31 cellular contexts compared by ENCODE assay signal in the genomic region with DNA sequence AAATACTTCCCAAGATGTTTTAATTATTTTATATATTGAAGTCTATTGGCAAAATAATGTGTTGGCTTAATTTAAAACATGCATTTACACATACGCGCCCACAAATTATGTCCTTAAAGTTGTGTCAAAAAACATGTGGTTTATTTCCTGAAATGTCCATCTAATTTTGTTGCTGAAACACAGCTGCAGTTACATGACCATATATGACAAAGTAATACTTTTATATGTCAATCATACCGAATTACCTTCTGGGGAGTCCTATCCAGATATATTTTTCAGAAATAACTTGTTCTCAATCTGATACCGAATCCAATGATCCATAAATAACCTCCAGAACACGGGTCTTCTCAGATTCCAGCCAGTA. TPM values are rescaled to one million over a fixed set of nuclear protein-coding genes. Genes with fewer than 3 reads are reported as not detected.
DNase-seq lines count a peak whose midpoint lies in the region; ATAC-seq, FAIRE-seq and TF ChIP-seq lines count a peak whose summit lies in the region.
"Had no signal": no experiment of that assay in that cellular context is flagged by ENCODE, and none has a peak within 500 bp of the region (broad histone marks: within the 10 kb centered on the region; RNA-seq: fewer than 3 reads in every experiment).

No MANE protein-coding gene starts in this region.

- peaks cover 54% of the 10 kb centered on the region for H3K4me1 Mint-ChIP-seq in chondrocyte (ENCODE audit: low read depth)
- H3K4me1 Mint-ChIP-seq: H9, nephron had no signal

- peak overlapping the region; percentile 36; the same call in 1 of the 2 replicates for H3K4me3 ChIP-seq in ACC112 (ENCODE audit: low read depth, low read length)
- H3K4me3 ChIP-seq: BLaER1, ovary had no signal

- no peaks in the 10 kb centered on the region for H3K27me3 Mint-ChIP-seq in chondrocyte (ENCODE audit: low read depth)

- ATAC-seq in HG02571 (IDR thresholded peaks at IDR 0.05; ENCODE audit: unreplicated experiment) (no peak), GM18867 (IDR thresholded peaks at IDR 0.05; ENCODE audit: unreplicated experiment) (no peak)
- ATAC-seq: activated CD8-positive, alpha-beta memory T cell treated with anti-CD3 and anti-CD28 coated beads, Interleukin-2, amount 10 ng/mL, durations not matched to agents 7 days and 5 days; Panc1; T-cell had no signal

- H2AFZ ChIP-seq in ACC112 (ENCODE audit: low read length, unreplicated experiment), result no peak overlapping the region

- H3K36me3 ChIP-seq in ACC112 (ENCODE audit: insufficient read depth, low read length), result no peaks in the 10 kb centered on the region
- H3K36me3 ChIP-seq: BLaER1, ovary had no signal

- no peaks in the 10 kb centered on the region for H3K27me3 ChIP-seq in ACC112 (ENCODE audit: insufficient read depth, low read length)
- H3K27me3 ChIP-seq: BLaER1, ovary had no signal

- peaks cover 6% of the 10 kb centered on the region for H3K9me3 Mint-ChIP-seq in chondrocyte (ENCODE audit: low read depth)
- H3K9me3 Mint-ChIP-seq: activated B cell treated with CpG ODN at 0.5 μM for 24 hours, H9, nephron, T-cell had no signal

- peak overlapping the region; percentile 89 for H3K27ac ChIP-seq in ACC112 (ENCODE audit: low read depth, low read length)
- H3K27ac ChIP-seq: BLaER1, KMS-11, ovary had no signal

- FAIRE-seq in islet of Langerhans (lab: Jason Lieb, UNC), result peak; percentile 91
- FAIRE-seq: colon, frontal cortex, G401.6 had no signal

- peaks cover 9% of the 10 kb centered on the region for H3K36me3 Mint-ChIP-seq in chondrocyte (ENCODE audit: low read depth)
- H3K36me3 Mint-ChIP-seq: activated CD8-positive, alpha-beta memory T cell treated with anti-CD3 and anti-CD28 coated beads, Interleukin-2, amount 10 ng/mL, durations not matched to agents 7 days and 5 days; T-cell had no signal

- H3K27ac Mint-ChIP-seq in chondrocyte (ENCODE audit: unreplicated experiment), result peak overlapping the region; percentile 98
- H3K27ac Mint-ChIP-seq: activated B cell treated with CpG ODN at 0.5 μM for 24 hours; activated CD8-positive, alpha-beta memory T cell treated with anti-CD3 and anti-CD28 coated beads, Interleukin-2, amount 10 ng/mL, durations not matched to agents 7 days and 5 days; H9; nephron; T-cell had no signal

- no peaks in the 10 kb centered on the region for H3K79me2 ChIP-seq in ACC112 (ENCODE audit: control insufficient read depth, insufficient read depth, low read length, unreplicated experiment)

- peak; percentile 13 for DNase-seq in M059J (ENCODE audit: low read depth)
- DNase-seq in chondrocyte (ENCODE audit: low spot score), result no peak
- DNase-seq in NCI-H82 (lab: John Stamatoyannopoulos, UW), result no peak
- no peak for DNase-seq in iPS-NIHi11 (ENCODE audit: low spot score)
- DNase-seq: ACHN; activated B cell treated with CpG ODN at 0.5 μM for 24 hours; activated CD8-positive, alpha-beta memory T cell treated with anti-CD3 and anti-CD28 coated beads, Interleukin-2, amount 10 ng/mL, durations not matched to agents 7 days and 5 days; activated naive CD4-positive, alpha-beta T cell; activated T-cell treated with anti-CD3 and anti-CD28 coated beads, Interleukin-2, amount 50 U/mL, for 48 hours; effector CD8-positive, alpha-beta T cell; H9; hippocampal formation; NCI-H146; NCI-H2107; ovary; retina; SIG-M5; stimulated activated CD4-positive, alpha-beta T cell treated with anti-CD3 and anti-CD28 coated beads, Interleukin-4, amount 100 ng/mL, for 1 hour; T-cell had no signal

- H3K4me1 ChIP-seq in ACC112 (ENCODE audit: control insufficient read depth, insufficient read depth, low read length, unreplicated experiment), result peaks cover 37% of the 10 kb centered on the region

- H3K4me3 Mint-ChIP-seq in chondrocyte (ENCODE audit: unreplicated experiment), result peak overlapping the region; percentile 64
- H3K4me3 Mint-ChIP-seq: activated B cell treated with CpG ODN at 0.5 μM for 24 hours; activated CD8-positive, alpha-beta memory T cell treated with anti-CD3 and anti-CD28 coated beads, Interleukin-2, amount 10 ng/mL, durations not matched to agents 7 days and 5 days; H9; T-cell had no signal

- no peak for TF ChIP-seq CTCF in chondrocyte (IDR thresholded peaks at IDR 0.05)

RNA-seq across cellular contexts. Expression of gene SCG2, which starts 2.5 kb away (rescaled TPM):
- 14.0 and 18.0 TPM in 2 replicates for total RNA-seq in M059J (2014; rRNA removed; shearing (Covaris generic))
- 48.4 to 82.1 TPM (median 81.6 TPM) in 3 replicates for total RNA-seq in chondrocyte
- total RNA-seq: liver, T-cell had no signal
